8 cellular contexts compared by ENCODE assay signal in the genomic region with DNA sequence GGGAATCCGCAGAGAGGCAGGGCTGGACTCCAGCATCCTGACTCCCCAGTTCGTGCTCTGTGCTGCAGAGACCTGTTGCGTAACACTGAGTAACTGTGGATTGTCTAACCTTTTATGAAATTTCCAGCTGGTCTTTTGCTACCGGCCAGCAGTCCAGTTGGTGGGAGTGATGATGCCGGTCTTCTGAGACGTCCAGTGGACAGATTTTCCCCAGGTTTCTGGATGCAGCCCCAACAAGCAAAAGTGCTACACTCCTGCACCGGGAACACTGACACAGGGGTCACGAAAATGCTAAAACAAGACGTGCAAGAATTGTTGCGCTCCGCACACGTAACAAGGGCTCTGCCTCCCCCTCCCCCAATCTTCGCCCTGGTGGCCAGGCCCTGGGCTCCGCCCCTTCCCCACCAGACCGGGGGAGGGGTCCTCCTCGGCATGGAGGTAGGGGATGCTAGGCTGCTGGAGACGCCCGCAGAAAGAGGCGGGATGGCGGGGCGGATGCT. TPM values are rescaled to one million over a fixed set of nuclear protein-coding genes. Genes with fewer than 3 reads are reported as not detected.
A peak's percentile ranks its signal among the peaks of the same experiment; 100 is the strongest.
DNase-seq lines count a peak whose midpoint lies in the region; ATAC-seq and TF ChIP-seq lines count a peak whose summit lies in the region.

No MANE protein-coding gene starts in this region.

- H3K27ac ChIP-seq in cingulate gyrus (ENCODE audit: low read depth, low read length) (peak overlapping the region; percentile 47), lower lobe of right lung (peak overlapping the region; percentile 86), tibial artery (peak overlapping the region; percentile 83 to 91)

- DNase-seq in GM10266 (ENCODE audit: extremely low spot score) (peak; percentile 51), NOMO-1 treated with DMSO at 0.1 percent for 48 hours (lab: John Stamatoyannopoulos, UW; ENCODE audit: unreplicated experiment) (peak; percentile 35), lower lobe of right lung (no peak), tibial artery (peak; percentile 70 to 85), NCI-H1436 treated with DMSO at 0.1 percent for 48 hours (lab: John Stamatoyannopoulos, UW) (no peak), NCI-H1105 (lab: John Stamatoyannopoulos, UW) (no peak)

- H3K27me3 ChIP-seq in lower lobe of right lung (ENCODE audit: low read depth) (peaks cover 14% of the 10 kb centered on the region), tibial artery (no peaks in the 10 kb centered on the region)

- peaks cover 37% of the 10 kb centered on the region for H3K4me1 ChIP-seq in lower lobe of right lung
- peaks cover 0 to 41% (median 29%) of the 10 kb centered on the region in 4 donors for H3K4me1 ChIP-seq in tibial artery

- no peaks in the 10 kb centered on the region for H3K36me3 ChIP-seq in lower lobe of right lung
- no peaks in the 10 kb centered on the region for H3K36me3 ChIP-seq in tibial artery

- H3K4me3 ChIP-seq in lower lobe of right lung, result peak overlapping the region; percentile 68
- H3K4me3 ChIP-seq in tibial artery, result peak overlapping the region; percentile 67 to 87

- ATAC-seq in lower lobe of right lung (peak; percentile 47 to 56), GM21447 (IDR thresholded peaks at IDR 0.05; ENCODE audit: unreplicated experiment) (no peak)

- H3K9me3 ChIP-seq in lower lobe of right lung (no peaks in the 10 kb centered on the region), tibial artery (no peaks in the 10 kb centered on the region)

- TF ChIP-seq CTCF in GM10266 (IDR thresholded peaks at IDR 0.05; ENCODE audit: control insufficient read depth, insufficient read depth, low read depth, missing control alignments) (no peak), lower lobe of right lung (IDR thresholded peaks at IDR 0.05) (no peak), tibial artery (IDR thresholded peaks at IDR 0.05) (no peak)

- intact Hi-C loops in lower lobe of right lung (cut with DNase I), result no loop called here
- intact Hi-C loops in tibial artery (cut with DNase I; ENCODE audit: low total_unique reads), result no loop called here

RNA-seq across cellular contexts. Expression of a gene that starts 0.7 kb away (rescaled TPM):
- 91.2 TPM for total RNA-seq in lower lobe of right lung

Comparison
In these comparisons a context has a peak if more than half of its experiments do, and no peak if none do; other contexts are left out.
1. DNase-seq: peak in GM10266 (single experiment), NOMO-1 treated with DMSO at 0.1 percent for 48 hours (single experiment) and tibial artery (2 of 2); none in lower lobe of right lung (single experiment), NCI-H1436 treated with DMSO at 0.1 percent for 48 hours (single experiment) and NCI-H1105 (single experiment).
2. Peak in every context shown above with its lines, with median percentiles within 50 percentile points of each other: H3K27ac ChIP-seq.